Comparison of ENCODE assay signal across 27 cellular contexts in genomic region chr5:55857247-55857640, GRCh38. TPM values are rescaled to one million over a fixed set of nuclear protein-coding genes. Genes with fewer than 3 reads are reported as not detected.
A peak's percentile ranks its signal among the peaks of the same experiment; 100 is the strongest.
DNase-seq lines count a peak whose midpoint lies in the region; ATAC-seq lines count a peak whose summit lies in the region.
"Had no signal": no experiment of that assay in that cellular context is flagged by ENCODE, and none has a peak within 500 bp of the region (broad histone marks: within the 10 kb centered on the region; RNA-seq: fewer than 3 reads in every experiment).

No MANE protein-coding gene starts in this region.

- H3K36me3 Mint-ChIP-seq in activated naive CD4-positive, alpha-beta T cell treated with anti-CD3 and anti-CD28 coated beads, Interleukin-2, amount 10 ng/mL, durations not matched to agents 7 days and 5 days: peaks cover 2% of the 10 kb centered on the region
- no peaks in the 10 kb centered on the region for H3K36me3 Mint-ChIP-seq in activated naive CD4-positive, alpha-beta T cell treated with anti-CD3 and anti-CD28 coated beads, Interleukin-2, amount 50 U/mL, for 72 hours
- peaks cover 7% of the 10 kb centered on the region for H3K36me3 Mint-ChIP-seq in activated naive CD8-positive, alpha-beta T cell treated with anti-CD3 and anti-CD28 coated beads, Interleukin-2, amount 10 ng/mL, durations not matched to agents 7 days and 5 days
- H3K36me3 Mint-ChIP-seq: immature natural killer cell had no signal

- no peaks in the 10 kb centered on the region for H3K36me3 ChIP-seq in KOPT-K1 (ENCODE audit: insufficient read depth, low read length)
- H3K36me3 ChIP-seq: thoracic aorta had no signal

- no peaks in the 10 kb centered on the region for H3K9me3 ChIP-seq in KOPT-K1 (ENCODE audit: insufficient read depth, low read length, poor library complexity, severe bottlenecking)
- H3K9me3 ChIP-seq: mucosa of descending colon, thoracic aorta had no signal

- no peaks in the 10 kb centered on the region for H3K27me3 Mint-ChIP-seq in activated naive CD4-positive, alpha-beta T cell treated with anti-CD3 and anti-CD28 coated beads, Interleukin-2, amount 10 ng/mL, durations not matched to agents 7 days and 5 days
- no peaks in the 10 kb centered on the region for H3K27me3 Mint-ChIP-seq in activated naive CD8-positive, alpha-beta T cell treated with anti-CD3 and anti-CD28 coated beads, Interleukin-2, amount 10 ng/mL, durations not matched to agents 7 days and 5 days
- H3K27me3 Mint-ChIP-seq: activated naive CD4-positive, alpha-beta T cell treated with anti-CD3 and anti-CD28 coated beads, Interleukin-2, amount 50 U/mL, for 24 hours had no signal

- POLR2A ChIA-PET in activated naive CD8-positive, alpha-beta T cell treated with anti-CD3 and anti-CD28 coated beads, Interleukin-2, amount 10 ng/mL, durations not matched to agents 7 days and 5 days (lab: Charles Lee): no interaction called here

- peak overlapping the region; percentile 80 for H3K27ac Mint-ChIP-seq in activated naive CD4-positive, alpha-beta T cell treated with anti-CD3 and anti-CD28 coated beads, Interleukin-2, amount 10 ng/mL, durations not matched to agents 7 days and 5 days
- H3K27ac Mint-ChIP-seq in activated naive CD4-positive, alpha-beta T cell treated with anti-CD3 and anti-CD28 coated beads, Interleukin-2, amount 50 U/mL, for 72 hours: peak overlapping the region in 1 of 2 donors; percentile 89
- H3K27ac Mint-ChIP-seq in activated naive CD8-positive, alpha-beta T cell treated with anti-CD3 and anti-CD28 coated beads, Interleukin-2, amount 10 ng/mL, durations not matched to agents 7 days and 5 days: peak overlapping the region; percentile 85
- H3K27ac Mint-ChIP-seq: activated B cell treated with CpG ODN at 0.5 μM for 24 hours, immature natural killer cell had no signal

- DNase-seq in activated naive CD4-positive, alpha-beta T cell treated with anti-CD3 and anti-CD28 coated beads, Interleukin-2, amount 10 ng/mL, durations not matched to agents 7 days and 5 days: no peak
- DNase-seq in activated naive CD4-positive, alpha-beta T cell treated with anti-CD3 and anti-CD28 coated beads, Interleukin-2, amount 50 U/mL, for 72 hours (ENCODE audit: low spot score in 2 of 2): no peak
- DNase-seq in activated naive CD8-positive, alpha-beta T cell treated with anti-CD3 and anti-CD28 coated beads, Interleukin-2, amount 10 ng/mL, durations not matched to agents 7 days and 5 days: no peak
- DNase-seq in renal cortical epithelial cell (ENCODE audit: low read depth) (peak; percentile 31), NCI-H2081 (lab: John Stamatoyannopoulos, UW) (no peak)
- DNase-seq: activated B cell treated with CpG ODN at 0.5 μM for 24 hours; Calu3; DMS79; erythroblast; GDM1; left colon; mucosa of descending colon; NCI-H146; NCI-H774; retina; stimulated activated naive CD4-positive, alpha-beta T cell treated with Interleukin-2 at 50 U/mL for 16 hours; SW 1271 had no signal

- no peaks in the 10 kb centered on the region for H3K9me3 Mint-ChIP-seq in activated naive CD4-positive, alpha-beta T cell treated with anti-CD3 and anti-CD28 coated beads, Interleukin-2, amount 10 ng/mL, durations not matched to agents 7 days and 5 days
- peaks cover 0 to 9% of the 10 kb centered on the region in 2 donors for H3K9me3 Mint-ChIP-seq in activated naive CD4-positive, alpha-beta T cell treated with anti-CD3 and anti-CD28 coated beads, Interleukin-2, amount 50 U/mL, for 72 hours
- no peaks in the 10 kb centered on the region for H3K9me3 Mint-ChIP-seq in activated naive CD8-positive, alpha-beta T cell treated with anti-CD3 and anti-CD28 coated beads, Interleukin-2, amount 10 ng/mL, durations not matched to agents 7 days and 5 days
- H3K9me3 Mint-ChIP-seq: activated B cell treated with CpG ODN at 0.5 μM for 24 hours; activated naive CD4-positive, alpha-beta T cell treated with anti-CD3 and anti-CD28 coated beads, Interleukin-2, amount 50 U/mL, for 24 hours; immature natural killer cell had no signal

- peaks cover 44% of the 10 kb centered on the region for H3K4me1 Mint-ChIP-seq in activated naive CD4-positive, alpha-beta T cell treated with anti-CD3 and anti-CD28 coated beads, Interleukin-2, amount 10 ng/mL, durations not matched to agents 7 days and 5 days
- peaks cover 49% of the 10 kb centered on the region for H3K4me1 Mint-ChIP-seq in activated naive CD8-positive, alpha-beta T cell treated with anti-CD3 and anti-CD28 coated beads, Interleukin-2, amount 10 ng/mL, durations not matched to agents 7 days and 5 days
- H3K4me1 Mint-ChIP-seq: activated B cell treated with CpG ODN at 0.5 μM for 24 hours had no signal

- H3K4me3 Mint-ChIP-seq in activated naive CD4-positive, alpha-beta T cell treated with anti-CD3 and anti-CD28 coated beads, Interleukin-2, amount 10 ng/mL, durations not matched to agents 7 days and 5 days: no peak overlapping the region
- H3K4me3 Mint-ChIP-seq in activated naive CD8-positive, alpha-beta T cell treated with anti-CD3 and anti-CD28 coated beads, Interleukin-2, amount 10 ng/mL, durations not matched to agents 7 days and 5 days: peak overlapping the region; percentile 54
- H3K4me3 Mint-ChIP-seq: activated B cell treated with CpG ODN at 0.5 μM for 24 hours, immature natural killer cell had no signal

- H3K27ac ChIP-seq in KOPT-K1 (ENCODE audit: low read depth, low read length, poor library complexity, severe bottlenecking): peak overlapping the region; percentile 43
- H3K27ac ChIP-seq: C4-2B, thoracic aorta had no signal

- CTCF ChIA-PET in activated naive CD4-positive, alpha-beta T cell treated with anti-CD3 and anti-CD28 coated beads, Interleukin-2, amount 10 ng/mL, durations not matched to agents 7 days and 5 days (lab: Charles Lee): interaction anchor here (1.3 to 1.6 kb wide), 2 partner anchors 8 to 12 kb away, joined by 3 to 6 read pairs; no protein-coding TSS in a partner anchor

- ATAC-seq in activated naive CD4-positive, alpha-beta T cell treated with anti-CD3 and anti-CD28 coated beads, Interleukin-2, amount 50 U/mL, for 72 hours: no peak
- no peak for ATAC-seq in activated naive CD8-positive, alpha-beta T cell treated with anti-CD3 and anti-CD28 coated beads, Interleukin-2, amount 10 ng/mL, durations not matched to agents 7 days and 5 days (ENCODE audit: low read depth)
- no peak for ATAC-seq in GM21576 (IDR thresholded peaks at IDR 0.05; ENCODE audit: unreplicated experiment)
- no peak for ATAC-seq in HG02973 (IDR thresholded peaks at IDR 0.05; ENCODE audit: unreplicated experiment)
- ATAC-seq: left colon had no signal

RNA-seq across cellular contexts. Expression of gene IL31RA, which starts 6.1 kb away (rescaled TPM):
- total RNA-seq in activated naive CD4-positive, alpha-beta T cell treated with anti-CD3 and anti-CD28 coated beads, Interleukin-2, amount 50 U/mL, for 72 hours: under 1 TPM in 1 of 2 donors, not detected in 1; 0.89 TPM
- total RNA-seq in activated naive CD8-positive, alpha-beta T cell treated with anti-CD3 and anti-CD28 coated beads, Interleukin-2, amount 10 ng/mL, durations not matched to agents 7 days and 5 days: not detected
- total RNA-seq in renal cortical epithelial cell: 1.0 and 1.2 TPM in 2 replicates
- total RNA-seq: activated B cell treated with CpG ODN at 0.5 μM for 24 hours; activated CD8-positive, alpha-beta memory T cell treated with anti-CD3 and anti-CD28 coated beads for 36 hours; left colon; lung microvascular endothelial cell; osteocyte had no signal
